1 cellular context compared by ENCODE assay signal in the genomic region with DNA sequence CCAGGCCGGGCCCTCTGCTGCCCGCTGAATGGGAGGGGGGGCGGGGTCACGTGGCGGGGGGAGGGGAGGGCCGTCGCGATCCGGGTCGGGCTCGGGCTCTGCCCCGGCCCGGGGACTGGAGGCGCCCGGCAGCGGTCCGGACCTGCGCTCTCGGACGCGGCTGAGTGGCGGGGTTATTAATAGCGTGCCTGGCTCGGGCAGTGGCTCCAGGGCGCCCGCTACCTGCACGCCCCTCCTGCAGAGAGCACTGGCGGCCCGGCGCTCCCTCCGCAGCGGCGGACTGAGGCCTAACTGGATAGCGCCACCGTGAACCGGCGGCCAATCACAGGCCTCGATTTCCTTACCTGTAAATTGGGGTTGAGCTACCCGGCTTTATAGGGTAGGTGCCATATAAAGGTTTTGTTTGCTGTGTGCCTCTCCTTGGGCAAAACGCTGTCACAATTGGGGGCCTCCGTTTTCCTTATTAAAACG.
TF ChIP-seq lines count a peak whose summit lies in the region.

No MANE protein-coding gene starts in this region.

TF ChIP-seq in H1, 55 proteins besides CTCF, POLR2A, EP300 and RAD21:
- TF ChIP-seq CTBP2 (IDR thresholded peaks at IDR 0.05; ENCODE audit: borderline replicate concordance, insufficient read depth, insufficient read length, low read length) (no peak), POLR2AphosphoS5 (IDR thresholded peaks at IDR 0.05; ENCODE audit: low read depth, low read length) (0 out of 2 replicates have a peak, but pooled peaks have one; percentile 36), ASH2L (IDR thresholded peaks at IDR 0.05; ENCODE audit: low read length) (no peak), BACH1 (IDR thresholded peaks at IDR 0.05; ENCODE audit: low read length) (no peak), GTF2F1 (IDR thresholded peaks at IDR 0.05; ENCODE audit: borderline replicate concordance, low read depth, low read length) (no peak), HDAC6 (IDR thresholded peaks at IDR 0.05; ENCODE audit: low read depth, low read length) (no peak), CBX5 (IDR thresholded peaks at IDR 0.05; ENCODE audit: low read depth, low read length) (no peak), CHD2 (IDR thresholded peaks at IDR 0.05; ENCODE audit: low read length) (no peak), KDM4A (IDR thresholded peaks at IDR 0.05; ENCODE audit: low read depth, low read length, severe bottlenecking) (no peak), SIN3A (conservative IDR thresholded peaks at IDR 0.05 in 1 of 2, IDR thresholded peaks at IDR 0.05 in 1 of 2; ENCODE audit: low read depth in 1 of 2, low read length in 2 of 2) (no peak), CREB1 (IDR thresholded peaks at IDR 0.05) (no peak), SAP30 (IDR thresholded peaks at IDR 0.05; ENCODE audit: insufficient read depth, insufficient replicate concordance, low read length) (no peak), SP4 (IDR thresholded peaks at IDR 0.05; ENCODE audit: low read length) (no peak), TEAD4 (IDR thresholded peaks at IDR 0.05; ENCODE audit: low read depth, low read length) (no peak), SUZ12 (IDR thresholded peaks at IDR 0.05; ENCODE audit: low read length) (no peak), TAF1 (IDR thresholded peaks at IDR 0.05; ENCODE audit: low read depth, low read length) (peak; percentile 54; the same call in 1 of the 2 replicates), NANOG (IDR thresholded peaks at IDR 0.05; ENCODE audit: insufficient read depth, low read depth, low read length, poor library complexity, severe bottlenecking) (no peak), NRF1 (IDR thresholded peaks at IDR 0.05; ENCODE audit: low read depth, low read length) (no peak), BRCA1 (IDR thresholded peaks at IDR 0.05; ENCODE audit: low read depth, low read length) (no peak), TBP (IDR thresholded peaks at IDR 0.05; ENCODE audit: low read depth, low read length) (peak; percentile 40; the same call in 1 of the 2 replicates), HDAC2 (IDR thresholded peaks at IDR 0.05; ENCODE audit: borderline replicate concordance in 1 of 2, low read depth in 2 of 2, low read length in 2 of 2) (peak; percentile 83 to 87; a peak in 3 of 4 replicates), TCF12 (IDR thresholded peaks at IDR 0.05; ENCODE audit: low read depth, low read length) (no peak), KDM1A (IDR thresholded peaks at IDR 0.05; ENCODE audit: borderline replicate concordance, low read length) (peak; percentile 95), FOSL1 (IDR thresholded peaks at IDR 0.05; ENCODE audit: insufficient read depth, low read depth, low read length) (no peak), EZH2 (IDR thresholded peaks at IDR 0.05; ENCODE audit: low read depth, low read length, severe bottlenecking) (no peak), SIX5 (IDR thresholded peaks at IDR 0.05; ENCODE audit: low read depth, low read length) (no peak), JUN (IDR thresholded peaks at IDR 0.05; ENCODE audit: low read depth, low read length) (no peak), RXRA (IDR thresholded peaks at IDR 0.05; ENCODE audit: insufficient read depth, low read depth, low read length) (no peak), SP2 (IDR thresholded peaks at IDR 0.05; ENCODE audit: low read length) (no peak), ZNF274 (IDR thresholded peaks at IDR 0.05; ENCODE audit: borderline replicate concordance, extremely low read depth, low read length) (no peak), JUND (IDR thresholded peaks at IDR 0.05; ENCODE audit: low read length) (no peak), MAX (IDR thresholded peaks at IDR 0.05) (peak; percentile 60; the same call in 1 of the 2 replicates)
- TF ChIP-seq, protein P1, sequence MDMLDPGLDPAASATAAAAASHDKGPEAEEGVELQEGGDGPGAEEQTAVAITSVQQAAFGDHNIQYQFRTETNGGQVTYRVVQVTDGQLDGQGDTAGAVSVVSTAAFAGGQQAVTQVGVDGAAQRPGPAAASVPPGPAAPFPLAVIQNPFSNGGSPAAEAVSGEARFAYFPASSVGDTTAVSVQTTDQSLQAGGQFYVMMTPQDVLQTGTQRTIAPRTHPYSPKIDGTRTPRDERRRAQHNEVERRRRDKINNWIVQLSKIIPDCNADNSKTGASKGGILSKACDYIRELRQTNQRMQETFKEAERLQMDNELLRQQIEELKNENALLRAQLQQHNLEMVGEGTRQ (IDR thresholded peaks at IDR 0.05; ENCODE audit: low read length) = peak; percentile 3; the same call in 1 of the 2 replicates
- TF ChIP-seq, protein P2, sequence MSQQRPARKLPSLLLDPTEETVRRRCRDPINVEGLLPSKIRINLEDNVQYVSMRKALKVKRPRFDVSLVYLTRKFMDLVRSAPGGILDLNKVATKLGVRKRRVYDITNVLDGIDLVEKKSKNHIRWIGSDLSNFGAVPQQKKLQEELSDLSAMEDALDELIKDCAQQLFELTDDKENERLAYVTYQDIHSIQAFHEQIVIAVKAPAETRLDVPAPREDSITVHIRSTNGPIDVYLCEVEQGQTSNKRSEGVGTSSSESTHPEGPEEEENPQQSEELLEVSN (IDR thresholded peaks at IDR 0.05) = no peak
